Comparison of ENCODE assay signal across 1 cellular context in the genomic region with DNA sequence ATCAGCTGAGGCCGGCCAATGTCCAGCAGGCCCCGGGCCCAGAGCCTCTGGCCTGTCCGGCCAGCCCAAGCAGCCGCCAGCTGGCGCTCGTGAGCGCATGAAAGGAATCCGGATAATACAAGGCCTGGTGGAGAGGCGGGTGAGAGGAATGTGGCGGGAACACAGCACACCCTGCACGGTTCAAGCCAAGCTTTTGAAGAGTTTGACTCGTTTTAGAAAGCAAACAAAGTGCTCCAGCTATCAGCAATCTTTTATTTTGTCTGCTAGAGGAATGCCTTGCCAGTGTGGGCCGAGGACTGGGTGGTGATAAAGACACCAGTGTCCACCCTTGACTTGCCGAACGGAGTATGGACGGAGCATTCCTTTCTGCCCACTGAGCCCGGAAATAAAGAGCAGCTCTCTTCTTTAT.
A peak's percentile ranks its signal among the peaks of the same experiment; 100 is the strongest.
TF ChIP-seq lines count a peak whose summit lies in the region.

No MANE protein-coding gene starts in this region.

TF ChIP-seq in HepG2, 621 proteins besides CTCF, POLR2A, EP300 and RAD21 (continued from another document and continues in another):
- TF ChIP-seq, protein P1, sequence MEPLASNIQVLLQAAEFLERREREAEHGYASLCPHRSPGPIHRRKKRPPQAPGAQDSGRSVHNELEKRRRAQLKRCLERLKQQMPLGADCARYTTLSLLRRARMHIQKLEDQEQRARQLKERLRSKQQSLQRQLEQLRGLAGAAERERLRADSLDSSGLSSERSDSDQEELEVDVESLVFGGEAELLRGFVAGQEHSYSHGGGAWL (CRISPR knock-in tag; IDR thresholded peaks at IDR 0.05), result peak; percentile 84
- TF ChIP-seq ZMYM3 (CRISPR knock-in tag; IDR thresholded peaks at IDR 0.05) (peak; percentile 76; the same call in 1 of the 2 replicates), ZNF331 (CRISPR knock-in tag; IDR thresholded peaks at IDR 0.05) (peak; percentile 91), FOXO4 (CRISPR knock-in tag; conservative IDR thresholded peaks at IDR 0.05) (no peak), ISX (CRISPR knock-in tag; conservative IDR thresholded peaks at IDR 0.05) (no peak), ZNF160 (CRISPR knock-in tag; IDR thresholded peaks at IDR 0.05) (0 out of 2 replicates have a peak, but pooled peaks have one; percentile 35), GFI1 (CRISPR knock-in tag; IDR thresholded peaks at IDR 0.05; ENCODE audit: borderline replicate concordance) (peak; percentile 77), FOSL1 (CRISPR knock-in tag; IDR thresholded peaks at IDR 0.05; ENCODE audit: borderline replicate concordance) (no peak), ZFP36L2 (CRISPR knock-in tag; IDR thresholded peaks at IDR 0.05) (no peak), ZKSCAN8 (CRISPR knock-in tag; IDR thresholded peaks at IDR 0.05; ENCODE audit: borderline replicate concordance) (peak; percentile 87; the same call in 1 of the 2 replicates), CHD4 (IDR thresholded peaks at IDR 0.05; ENCODE audit: borderline replicate concordance, low read length) (peak; percentile 62; the same call in 1 of the 2 replicates), SYNCRIP (IDR thresholded peaks at IDR 0.05; ENCODE audit: insufficient read depth, low read depth, low read length) (no peak), BORCS8-MEF2B (CRISPR knock-in tag; IDR thresholded peaks at IDR 0.05) (peak; percentile 75), HHEX (CRISPR knock-in tag; IDR thresholded peaks at IDR 0.05) (no peak), NFIC (IDR thresholded peaks at IDR 0.05; ENCODE audit: low read length) (no peak), NRL (CRISPR knock-in tag; IDR thresholded peaks at IDR 0.05; ENCODE audit: borderline replicate concordance) (no peak; the same call in 1 of the 2 replicates), TOE1 (CRISPR knock-in tag; IDR thresholded peaks at IDR 0.05) (peak; percentile 92; the same call in 1 of the 2 replicates), HNRNPLL (IDR thresholded peaks at IDR 0.05; ENCODE audit: low read depth, low read length, poor library complexity, severe bottlenecking) (peak; percentile 40), ZNF281 (CRISPR knock-in tag; IDR thresholded peaks at IDR 0.05; ENCODE audit: borderline replicate concordance) (peak; percentile 48; the same call in 1 of the 2 replicates), ZBTB21 (CRISPR knock-in tag; IDR thresholded peaks at IDR 0.05) (no peak), ZBTB33 (CRISPR knock-in tag; IDR thresholded peaks at IDR 0.05) (peak; percentile 100), ZNF430 (CRISPR knock-in tag; IDR thresholded peaks at IDR 0.05) (0 out of 2 replicates have a peak, but pooled peaks have one; percentile 25), ZMYM2 (CRISPR knock-in tag; IDR thresholded peaks at IDR 0.05) (peak; percentile 92), HDAC2 (CRISPR knock-in tag; IDR thresholded peaks at IDR 0.05) (peak; percentile 85), ZNF136 (CRISPR knock-in tag; IDR thresholded peaks at IDR 0.05; ENCODE audit: low read depth) (no peak), REPIN1 (CRISPR knock-in tag; IDR thresholded peaks at IDR 0.05; ENCODE audit: borderline replicate concordance, low read depth) (peak; percentile 95), KDM2A (CRISPR knock-in tag; IDR thresholded peaks at IDR 0.05; ENCODE audit: borderline replicate concordance, low read depth) (peak; percentile 83), SPEN (CRISPR knock-in tag; IDR thresholded peaks at IDR 0.05; ENCODE audit: low read depth) (peak; percentile 21; the same call in 1 of the 2 replicates), IRF2 (CRISPR knock-in tag; IDR thresholded peaks at IDR 0.05) (peak; percentile 85; the same call in 1 of the 2 replicates)
- TF ChIP-seq, protein P2, sequence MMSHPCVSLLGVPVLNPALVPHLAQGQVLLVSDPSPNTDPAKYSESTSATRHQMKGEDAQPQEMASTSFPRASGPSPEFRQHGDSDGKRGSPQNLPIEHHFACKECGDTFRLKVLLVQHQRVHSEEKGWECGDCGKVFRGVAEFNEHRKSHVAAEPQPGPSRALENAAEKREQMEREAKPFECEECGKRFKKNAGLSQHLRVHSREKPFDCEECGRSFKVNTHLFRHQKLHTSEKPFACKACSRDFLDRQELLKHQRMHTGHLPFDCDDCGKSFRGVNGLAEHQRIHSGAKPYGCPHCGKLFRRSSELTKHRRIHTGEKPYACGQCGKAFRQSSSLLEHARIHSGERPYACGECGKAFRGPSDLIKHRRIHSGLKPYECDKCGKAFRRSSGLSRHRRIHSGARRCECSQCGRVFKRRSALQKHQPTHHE (CRISPR knock-in tag; IDR thresholded peaks at IDR 0.05; ENCODE audit: borderline replicate concordance), result peak; percentile 52; the same call in 1 of the 2 replicates
- TF ChIP-seq, protein P3, sequence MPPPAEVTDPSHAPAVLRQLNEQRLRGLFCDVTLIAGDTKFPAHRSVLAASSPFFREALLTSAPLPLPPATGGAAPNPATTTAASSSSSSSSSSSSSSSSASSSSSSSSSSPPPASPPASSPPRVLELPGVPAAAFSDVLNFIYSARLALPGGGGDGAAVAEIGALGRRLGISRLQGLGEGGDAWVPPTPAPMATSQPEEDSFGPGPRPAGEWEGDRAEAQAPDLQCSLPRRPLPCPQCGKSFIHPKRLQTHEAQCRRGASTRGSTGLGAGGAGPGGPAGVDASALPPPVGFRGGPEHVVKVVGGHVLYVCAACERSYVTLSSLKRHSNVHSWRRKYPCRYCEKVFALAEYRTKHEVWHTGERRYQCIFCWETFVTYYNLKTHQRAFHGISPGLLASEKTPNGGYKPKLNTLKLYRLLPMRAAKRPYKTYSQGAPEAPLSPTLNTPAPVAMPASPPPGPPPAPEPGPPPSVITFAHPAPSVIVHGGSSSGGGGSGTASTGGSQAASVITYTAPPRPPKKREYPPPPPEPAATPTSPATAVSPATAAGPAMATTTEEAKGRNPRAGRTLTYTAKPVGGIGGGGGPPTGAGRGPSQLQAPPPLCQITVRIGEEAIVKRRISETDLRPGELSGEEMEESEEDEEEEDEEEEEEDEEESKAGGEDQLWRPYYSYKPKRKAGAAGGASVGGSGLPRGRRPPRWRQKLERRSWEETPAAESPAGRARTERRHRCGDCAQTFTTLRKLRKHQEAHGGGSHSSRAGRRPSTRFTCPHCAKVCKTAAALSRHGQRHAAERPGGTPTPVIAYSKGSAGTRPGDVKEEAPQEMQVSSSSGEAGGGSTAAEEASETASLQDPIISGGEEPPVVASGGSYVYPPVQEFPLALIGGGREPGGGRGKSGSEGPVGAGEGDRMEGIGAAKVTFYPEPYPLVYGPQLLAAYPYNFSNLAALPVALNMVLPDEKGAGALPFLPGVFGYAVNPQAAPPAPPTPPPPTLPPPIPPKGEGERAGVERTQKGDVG (CRISPR knock-in tag; IDR thresholded peaks at IDR 0.05; ENCODE audit: borderline replicate concordance), result peak; percentile 100
- TF ChIP-seq, protein P4, sequence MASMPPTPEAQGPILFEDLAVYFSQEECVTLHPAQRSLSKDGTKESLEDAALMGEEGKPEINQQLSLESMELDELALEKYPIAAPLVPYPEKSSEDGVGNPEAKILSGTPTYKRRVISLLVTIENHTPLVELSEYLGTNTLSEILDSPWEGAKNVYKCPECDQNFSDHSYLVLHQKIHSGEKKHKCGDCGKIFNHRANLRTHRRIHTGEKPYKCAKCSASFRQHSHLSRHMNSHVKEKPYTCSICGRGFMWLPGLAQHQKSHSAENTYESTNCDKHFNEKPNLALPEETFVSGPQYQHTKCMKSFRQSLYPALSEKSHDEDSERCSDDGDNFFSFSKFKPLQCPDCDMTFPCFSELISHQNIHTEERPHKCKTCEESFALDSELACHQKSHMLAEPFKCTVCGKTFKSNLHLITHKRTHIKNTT (CRISPR knock-in tag; IDR thresholded peaks at IDR 0.05), result no peak
- TF ChIP-seq, protein P5, sequence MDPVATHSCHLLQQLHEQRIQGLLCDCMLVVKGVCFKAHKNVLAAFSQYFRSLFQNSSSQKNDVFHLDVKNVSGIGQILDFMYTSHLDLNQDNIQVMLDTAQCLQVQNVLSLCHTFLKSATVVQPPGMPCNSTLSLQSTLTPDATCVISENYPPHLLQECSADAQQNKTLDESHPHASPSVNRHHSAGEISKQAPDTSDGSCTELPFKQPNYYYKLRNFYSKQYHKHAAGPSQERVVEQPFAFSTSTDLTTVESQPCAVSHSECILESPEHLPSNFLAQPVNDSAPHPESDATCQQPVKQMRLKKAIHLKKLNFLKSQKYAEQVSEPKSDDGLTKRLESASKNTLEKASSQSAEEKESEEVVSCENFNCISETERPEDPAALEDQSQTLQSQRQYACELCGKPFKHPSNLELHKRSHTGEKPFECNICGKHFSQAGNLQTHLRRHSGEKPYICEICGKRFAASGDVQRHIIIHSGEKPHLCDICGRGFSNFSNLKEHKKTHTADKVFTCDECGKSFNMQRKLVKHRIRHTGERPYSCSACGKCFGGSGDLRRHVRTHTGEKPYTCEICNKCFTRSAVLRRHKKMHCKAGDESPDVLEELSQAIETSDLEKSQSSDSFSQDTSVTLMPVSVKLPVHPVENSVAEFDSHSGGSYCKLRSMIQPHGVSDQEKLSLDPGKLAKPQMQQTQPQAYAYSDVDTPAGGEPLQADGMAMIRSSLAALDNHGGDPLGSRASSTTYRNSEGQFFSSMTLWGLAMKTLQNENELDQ (CRISPR knock-in tag; IDR thresholded peaks at IDR 0.05; ENCODE audit: borderline replicate concordance), result peak; percentile 67; the same call in 1 of the 2 replicates
- TF ChIP-seq, protein P6, sequence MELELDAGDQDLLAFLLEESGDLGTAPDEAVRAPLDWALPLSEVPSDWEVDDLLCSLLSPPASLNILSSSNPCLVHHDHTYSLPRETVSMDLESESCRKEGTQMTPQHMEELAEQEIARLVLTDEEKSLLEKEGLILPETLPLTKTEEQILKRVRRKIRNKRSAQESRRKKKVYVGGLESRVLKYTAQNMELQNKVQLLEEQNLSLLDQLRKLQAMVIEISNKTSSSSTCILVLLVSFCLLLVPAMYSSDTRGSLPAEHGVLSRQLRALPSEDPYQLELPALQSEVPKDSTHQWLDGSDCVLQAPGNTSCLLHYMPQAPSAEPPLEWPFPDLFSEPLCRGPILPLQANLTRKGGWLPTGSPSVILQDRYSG (CRISPR knock-in tag; IDR thresholded peaks at IDR 0.05), result no peak
